20 cellular contexts compared by ENCODE assay signal in genomic region chr22:48245119-48245485, GRCh38.
DNase-seq lines count a peak whose midpoint lies in the region; ATAC-seq and TF ChIP-seq lines count a peak whose summit lies in the region.
"Had no signal": no experiment of that assay in that cellular context is flagged by ENCODE, and none has a peak within 500 bp of the region (broad histone marks: within the 10 kb centered on the region; RNA-seq: fewer than 3 reads in every experiment).

No MANE protein-coding gene starts in this region.

- 55 to 81% methylated on average over 3 of the region's 3 CpGs for WGBS in sigmoid colon, 2 donors

- ATAC-seq in DND-41 (ENCODE audit: insufficient read depth, low read depth) (peak; percentile 84), GM21717 (IDR thresholded peaks at IDR 0.05; ENCODE audit: unreplicated experiment) (no peak)
- ATAC-seq: K562, Panc1 had no signal

- TF ChIP-seq EP300 in sigmoid colon (IDR thresholded peaks at IDR 0.05) = no peak

- H3K9me3 ChIP-seq in DND-41 (ENCODE audit: insufficient read depth, low read length, severe bottlenecking) (no peaks in the 10 kb centered on the region), sigmoid colon (no peaks in the 10 kb centered on the region)
- H3K9me3 ChIP-seq: Caco-2, SK-N-SH had no signal

- H3K36me3 ChIP-seq in DND-41 (ENCODE audit: insufficient read depth, low read length) = no peaks in the 10 kb centered on the region
- no peaks in the 10 kb centered on the region for H3K36me3 ChIP-seq in sigmoid colon

- no peaks in the 10 kb centered on the region for H3K79me2 ChIP-seq in DND-41 (ENCODE audit: insufficient read depth, low read length)

- intact Hi-C loops in sigmoid colon (cut with DNase I) = no loop called here

- H3K27me3 ChIP-seq in DND-41 (ENCODE audit: insufficient read depth, low read length, poor library complexity) (no peaks in the 10 kb centered on the region), sigmoid colon (no peaks in the 10 kb centered on the region)

- H3K4me1 ChIP-seq in DND-41 (ENCODE audit: insufficient read depth, low read length) (peaks cover 56% of the 10 kb centered on the region), sigmoid colon (no peaks in the 10 kb centered on the region)
- H3K4me1 ChIP-seq: Caco-2 had no signal

- DNase-seq in DND-41 (peak; percentile 71), ecto neural progenitor cell (ENCODE audit: low spot score) (peak; percentile 24), sigmoid colon (peak; percentile 32), NCI-H187 (lab: John Stamatoyannopoulos, UW) (no peak)
- DNase-seq in Jurkat, Clone E6-1 (ENCODE audit: low read depth, low spot score) = peak; percentile 10
- no peak for DNase-seq in stimulated activated CD4-positive, alpha-beta T cell treated with anti-CD3 and anti-CD28 coated beads, Interleukin-2, amount 100 ng/mL, for 24 hours
- DNase-seq: Caco-2; CD4-positive, alpha-beta memory T cell; DMS 273 treated with DMSO at 0.1 percent for 48 hours; HFFc6; MM.1S; NCI-H1092; NCI-H1436; NCI-H1930; NCI-H82; SIG-M5; SK-N-SH had no signal

- no peak overlapping the region for H3K9ac ChIP-seq in DND-41 (ENCODE audit: low read depth, low read length)
- H3K9ac ChIP-seq: SK-N-SH had no signal

- H3K4me3 ChIP-seq in DND-41 (ENCODE audit: low read depth in 1 of 2, low read length in 2 of 2) = no peak overlapping the region
- H3K4me3 ChIP-seq in Jurkat, Clone E6-1 (ENCODE audit: low read length) = no peak overlapping the region
- no peak overlapping the region for H3K4me3 ChIP-seq in sigmoid colon
- H3K4me3 ChIP-seq: K562 had no signal

- no peak overlapping the region for H2AFZ ChIP-seq in DND-41 (ENCODE audit: low read depth, low read length)

- peak overlapping the region; percentile 55 for H3K27ac ChIP-seq in DND-41 (ENCODE audit: low read length)
- no peak overlapping the region for H3K27ac ChIP-seq in sigmoid colon

- TF ChIP-seq CTCF in DND-41 (IDR thresholded peaks at IDR 0.05; ENCODE audit: borderline replicate concordance, extremely low read depth, low read length, poor library complexity, severe bottlenecking) (no peak), sigmoid colon (IDR thresholded peaks at IDR 0.05) (no peak)

- no peak overlapping the region for H3K4me2 ChIP-seq in DND-41 (ENCODE audit: insufficient read depth, low read length)
- H3K4me2 ChIP-seq: SK-N-SH had no signal

- TF ChIP-seq POLR2A in sigmoid colon (IDR thresholded peaks at IDR 0.05) = no peak

- no peaks in the 10 kb centered on the region for H4K20me1 ChIP-seq in DND-41 (ENCODE audit: insufficient read depth, low read length)

Comparison
In these comparisons a context has a peak if more than half of its experiments do, and no peak if none do; other contexts are left out.
1. DNase-seq: peak in DND-41 (single experiment), Jurkat, Clone E6-1 (single experiment), ecto neural progenitor cell (single experiment) and sigmoid colon (single experiment); none in stimulated activated CD4-positive, alpha-beta T cell treated with anti-CD3 and anti-CD28 coated beads, Interleukin-2, amount 100 ng/mL, for 24 hours (0 of 2) and NCI-H187 (0 of 2).